In the genomic region with DNA sequence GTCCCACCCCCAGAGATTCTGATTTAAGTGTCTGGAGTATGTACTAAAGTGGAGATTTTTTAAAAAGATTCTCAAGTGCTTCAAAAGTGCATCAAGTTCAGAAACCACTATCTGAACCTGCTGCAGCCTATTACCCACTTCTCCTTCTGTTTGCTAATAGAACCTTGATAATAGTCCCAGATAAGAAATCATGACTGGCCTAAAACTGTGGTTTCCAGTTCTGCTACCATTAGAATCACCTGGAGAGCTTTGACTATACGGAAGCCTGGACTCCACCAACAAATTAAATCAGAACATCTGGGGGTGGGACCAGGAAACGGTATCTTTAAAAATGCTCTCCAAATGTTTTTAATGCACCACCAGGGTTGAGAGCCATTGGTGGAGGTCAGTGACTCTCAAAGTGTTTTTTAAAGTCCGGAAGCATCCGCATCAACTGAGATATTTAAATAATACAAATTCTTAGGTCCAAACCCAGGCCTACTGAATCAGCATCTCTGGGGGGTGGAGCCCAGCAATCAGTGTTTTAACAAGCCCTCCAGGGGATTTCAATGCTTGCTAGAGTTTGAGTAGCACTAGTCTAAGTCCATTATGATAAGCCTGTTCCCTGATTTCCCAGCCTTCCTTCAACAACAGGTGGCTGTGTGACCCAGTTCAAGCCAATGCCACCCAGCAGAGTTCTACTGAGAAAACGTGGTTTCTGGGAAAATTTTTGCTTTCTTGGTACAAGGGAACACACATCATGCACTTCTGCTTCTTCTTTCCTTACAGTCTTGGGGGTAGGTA, we compare ENCODE assay signal across 19 cellular contexts.
"Had no signal": no experiment of that assay in that cellular context is flagged by ENCODE, and none has a peak within 500 bp of the region (broad histone marks: within the 10 kb centered on the region; RNA-seq: fewer than 3 reads in every experiment).

No MANE protein-coding gene starts in this region.

- H3K27ac Mint-ChIP-seq: activated B cell treated with CpG ODN at 0.5 μM for 24 hours; activated CD4-positive, alpha-beta T cell treated with anti-CD3 and anti-CD28 coated beads, Interleukin-2, amount 10 ng/mL, durations not matched to agents 24 days and 14 days; activated T-helper 17 cell treated with anti-CD3 and anti-CD28 coated beads, Interleukin-2, amount 50 U/mL, for 72 hours; T-helper 17 cell had no signal

- ATAC-seq: activated T-helper 17 cell treated with anti-CD3 and anti-CD28 coated beads, Interleukin-2, amount 50 U/mL, for 72 hours; T-helper 17 cell had no signal

- H3K4me1 Mint-ChIP-seq: activated B cell treated with CpG ODN at 0.5 μM for 24 hours; activated T-helper 17 cell treated with anti-CD3 and anti-CD28 coated beads, Interleukin-2, amount 50 U/mL, for 72 hours; central memory CD8-positive, alpha-beta T cell; T-helper 17 cell had no signal

- H3K9me3 Mint-ChIP-seq: activated B cell treated with CpG ODN at 0.5 μM for 24 hours; activated CD4-positive, alpha-beta T cell treated with anti-CD3 and anti-CD28 coated beads, Interleukin-2, amount 10 ng/mL, durations not matched to agents 24 days and 14 days; activated T-helper 17 cell treated with anti-CD3 and anti-CD28 coated beads, Interleukin-2, amount 50 U/mL, for 72 hours; central memory CD8-positive, alpha-beta T cell; nephron had no signal

- H3K27me3 ChIP-seq: adrenal gland, sigmoid colon, suprapubic skin had no signal

- H3K27ac ChIP-seq: adrenal gland, epithelial cell of prostate, prostate gland, sigmoid colon, suprapubic skin had no signal

- H3K4me1 ChIP-seq: adrenal gland had no signal

- H3K9me3 ChIP-seq: adrenal gland, prostate gland, sigmoid colon, suprapubic skin had no signal

- H3K4me3 ChIP-seq: adrenal gland, prostate gland, sigmoid colon, suprapubic skin had no signal

- H3K4me3 Mint-ChIP-seq: activated B cell treated with CpG ODN at 0.5 μM for 24 hours; activated CD4-positive, alpha-beta T cell treated with anti-CD3 and anti-CD28 coated beads, Interleukin-2, amount 10 ng/mL, durations not matched to agents 24 days and 14 days; activated T-helper 17 cell treated with anti-CD3 and anti-CD28 coated beads, Interleukin-2, amount 50 U/mL, for 72 hours; central memory CD8-positive, alpha-beta T cell; nephron; T-helper 17 cell had no signal

- H3K36me3 ChIP-seq: adrenal gland, prostate gland, sigmoid colon, suprapubic skin had no signal

- H3K27me3 Mint-ChIP-seq: activated B cell treated with CpG ODN at 0.5 μM for 24 hours; activated T-helper 17 cell treated with anti-CD3 and anti-CD28 coated beads, Interleukin-2, amount 50 U/mL, for 72 hours; central memory CD8-positive, alpha-beta T cell; T-helper 17 cell had no signal

- DNase-seq: activated B cell treated with CpG ODN at 0.5 μM for 24 hours; activated CD4-positive, alpha-beta T cell treated with anti-CD3 and anti-CD28 coated beads, Interleukin-2, amount 10 ng/mL, durations not matched to agents 24 days and 14 days; activated CD8-positive, alpha-beta memory T cell treated with anti-CD3 and anti-CD28 coated beads for 24 hours; activated naive CD4-positive, alpha-beta T cell treated with anti-CD3 and anti-CD28 coated beads, Interleukin-2, amount 50 U/mL, for 16 hours; activated T-cell treated with anti-CD3 and anti-CD28 coated beads for 4 hours; adrenal gland; cortex of kidney; effector memory CD4-positive, alpha-beta T cell; hippocampal formation; sigmoid colon; stimulated activated CD4-positive, alpha-beta T cell treated with anti-CD3 and anti-CD28 coated beads, Interleukin-12 subunit alpha, Interleukin-12 subunit beta, amount 100 ng/mL, for 4 hours; stimulated activated naive CD4-positive, alpha-beta T cell treated with Interleukin-2 at 50 U/mL for 16 hours; T-helper 17 cell had no signal
